11 cellular contexts compared by ENCODE assay signal in the genomic region with DNA sequence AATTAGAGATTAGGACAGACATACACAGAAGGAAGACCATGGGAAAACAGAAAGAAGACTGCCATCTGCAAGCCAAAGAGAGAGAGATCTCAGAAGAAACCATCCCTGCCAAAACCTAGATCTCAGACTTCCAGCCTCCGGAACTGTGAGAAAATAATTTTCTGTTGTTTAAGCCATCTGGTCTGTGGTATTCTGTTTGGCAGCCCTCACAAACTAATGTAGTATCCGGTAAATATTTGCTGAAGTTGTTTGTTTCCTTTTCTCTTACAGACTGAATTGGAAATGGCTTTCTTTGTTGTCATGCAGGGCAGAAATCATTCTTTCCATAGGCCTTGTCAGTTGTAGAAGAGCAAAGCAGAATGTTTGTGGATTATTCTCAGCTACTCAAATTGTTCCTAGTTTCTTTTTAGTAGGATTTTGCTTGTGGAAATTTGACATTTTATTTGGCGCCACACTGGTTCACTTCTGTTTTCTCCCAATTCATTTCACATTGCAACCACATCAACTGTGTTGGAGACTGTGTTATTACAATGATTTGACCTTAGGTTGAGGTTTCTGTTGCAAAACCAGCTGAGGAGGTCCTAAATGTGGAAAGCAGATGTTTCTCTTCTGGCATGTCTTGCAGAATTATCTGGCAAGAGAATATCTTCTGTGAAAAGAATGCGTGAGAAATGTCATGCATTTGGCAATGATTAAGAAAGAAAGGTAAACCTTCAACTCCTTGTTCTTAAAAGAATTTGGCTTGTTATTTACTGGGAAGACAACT. TPM values are rescaled to one million over a fixed set of nuclear protein-coding genes. Genes with fewer than 3 reads are reported as not detected.
DNase-seq lines count a peak whose midpoint lies in the region; ATAC-seq and TF ChIP-seq lines count a peak whose summit lies in the region.
"Had no signal": no experiment of that assay in that cellular context is flagged by ENCODE, and none has a peak within 500 bp of the region (broad histone marks: within the 10 kb centered on the region; RNA-seq: fewer than 3 reads in every experiment).

No MANE protein-coding gene starts in this region.

- intact Hi-C loops in heart left ventricle (cut with DNase I) = loop anchor here in 6 of 10 donors (2.0 to 5.0 kb wide), 3 partner anchors 44 to 49 kb away; a partner anchor contains a TSS

- peaks cover 0 to 44% (median 17%) of the 10 kb centered on the region in 12 donors for H3K4me1 ChIP-seq in heart left ventricle

- H3K4me3 ChIP-seq in heart left ventricle (peak overlapping the region in 6 of 12 donors; percentile 7 to 23 (median 8)), skin epidermis (no peak overlapping the region)
- H3K4me3 ChIP-seq: GM12878 had no signal

- H3K36me3 ChIP-seq in heart left ventricle = peaks cover 0 to 14% (median 0%) of the 10 kb centered on the region in 9 donors

- TF ChIP-seq CTCF in heart left ventricle (IDR thresholded peaks at IDR 0.05) = no peak
- no peak for TF ChIP-seq CTCF in GM20000 (IDR thresholded peaks at IDR 0.05; ENCODE audit: extremely low read depth, missing control alignments)

- WGBS in heart left ventricle, 4 donors = 39 to 48% (median 40%) methylated on average over 4 of the region's 4 CpGs

- peak; percentile 48 to 84 (median 78) for ATAC-seq in heart left ventricle
- ATAC-seq in HG03108 (IDR thresholded peaks at IDR 0.05; ENCODE audit: unreplicated experiment) = no peak
- ATAC-seq: GM12878, T-cell had no signal

- DNase-seq in HCEC 1CT (peak; percentile 96), SKM-1 (lab: John Stamatoyannopoulos, UW; ENCODE audit: unreplicated experiment) (peak; percentile 67), heart left ventricle (no peak), NCI-H1048 (lab: John Stamatoyannopoulos, UW) (no peak), GM20000 (ENCODE audit: low spot score) (no peak)
- DNase-seq in activated CD4-positive, alpha-beta T cell treated with anti-CD3 and anti-CD28 coated beads for 1 hour = no peak
- DNase-seq: MM.1S, T-cell had no signal

- H3K27me3 ChIP-seq in heart left ventricle = no peaks in the 10 kb centered on the region

- no peak for TF ChIP-seq POLR2A in heart left ventricle (IDR thresholded peaks at IDR 0.05)

- H3K27ac ChIP-seq in heart left ventricle (peak overlapping the region in 11 of 12 donors; percentile 45 to 83 (median 73)), skin epidermis (peak overlapping the region in 16 of 21 experiments; percentile 18 to 82 (median 54))

- no peaks in the 10 kb centered on the region for H3K9me3 ChIP-seq in heart left ventricle

RNA-seq across cellular contexts. Expression of a gene that starts 25.9 kb away (rescaled TPM):
- total RNA-seq in heart left ventricle = 100 to 1,000 TPM in 4 of 9 donors, 10 to 100 TPM in 5; 70.9 to 244 (median 86.7) TPM
- polyA plus RNA-seq in heart left ventricle = 100 to 1,000 TPM; 110 to 122 TPM

RNA-seq across cellular contexts. Expression of a gene that starts 46.6 kb away (rescaled TPM):
- total RNA-seq in heart left ventricle = 1 to 10 TPM; 1.2 to 6.3 (median 3.9) TPM
- 1 to 10 TPM; 1.0 to 1.2 TPM for polyA plus RNA-seq in heart left ventricle

Comparison
In these comparisons a context has a peak if more than half of its experiments do, and no peak if none do; other contexts are left out.
1. DNase-seq: peak in HCEC 1CT (single experiment) and SKM-1 (single experiment); none in heart left ventricle (0 of 5), activated CD4-positive, alpha-beta T cell treated with anti-CD3 and anti-CD28 coated beads for 1 hour (single experiment), NCI-H1048 (single experiment) and GM20000 (single experiment).